8 cellular contexts compared by ENCODE assay signal in genomic region chr5:154273028-154273617, GRCh38.
DNase-seq lines count a peak whose midpoint lies in the region; ATAC-seq and TF ChIP-seq lines count a peak whose summit lies in the region.

No MANE protein-coding gene starts in this region.

- peaks cover 9% of the 10 kb centered on the region for H3K4me1 ChIP-seq in smooth muscle cell (ENCODE audit: low read depth)

- H2AFZ ChIP-seq in smooth muscle cell (ENCODE audit: low read depth), result no peak overlapping the region

- H4K20me1 ChIP-seq in smooth muscle cell (ENCODE audit: low read depth), result no peaks in the 10 kb centered on the region

- ATAC-seq in GM21515 (IDR thresholded peaks at IDR 0.05; ENCODE audit: unreplicated experiment), result peak; percentile 65

- WGBS in smooth muscle cell (ENCODE audit: low lambda C conversion rate), result 46% methylated on average over 3 of the region's 3 CpGs

- no peaks in the 10 kb centered on the region for H3K79me2 ChIP-seq in smooth muscle cell (ENCODE audit: low read depth)

- H3K9me3 ChIP-seq in smooth muscle cell (replicated peaks; ENCODE audit: low read depth), result no peaks in the 10 kb centered on the region

- no peaks in the 10 kb centered on the region for H3K27me3 ChIP-seq in smooth muscle cell (ENCODE audit: low read depth)

- no peak overlapping the region for H3K27ac ChIP-seq in smooth muscle cell (ENCODE audit: low read depth)

- H3F3A ChIP-seq in smooth muscle cell (ENCODE audit: low read depth), result peaks cover 14% of the 10 kb centered on the region

- TF ChIP-seq CTCF in smooth muscle cell (IDR thresholded peaks at IDR 0.05; ENCODE audit: borderline replicate concordance, insufficient read depth, poor library complexity, severe bottlenecking), result no peak

- H3K9ac ChIP-seq in smooth muscle cell (ENCODE audit: low read depth), result no peak overlapping the region

- DNase-seq in GF-D8 (lab: John Stamatoyannopoulos, UW) (peak; percentile 9), NCI-H226 (peak; percentile 44), fibroblast of peridontal ligament (ENCODE audit: extremely low read depth) (peak; percentile 55), smooth muscle cell (lab: John Stamatoyannopoulos, UW; ENCODE audit: unreplicated experiment) (no peak), NCI-H1105 treated with DMSO at 0.1 percent for 48 hours (lab: John Stamatoyannopoulos, UW) (no peak), GM19240 (ENCODE audit: insufficient read length, low spot score) (no peak), NCI-H1048 (lab: John Stamatoyannopoulos, UW) (no peak)

- H3K4me3 ChIP-seq in smooth muscle cell, result no peak overlapping the region

- H3K36me3 ChIP-seq in smooth muscle cell (ENCODE audit: low read depth), result no peaks in the 10 kb centered on the region

- H3K4me2 ChIP-seq in smooth muscle cell, result peak overlapping the region; percentile 49

Comparison
In these comparisons a context has a peak if more than half of its experiments do, and no peak if none do; other contexts are left out.
1. DNase-seq: peak in GF-D8 (single experiment), NCI-H226 (single experiment) and fibroblast of peridontal ligament (single experiment); none in smooth muscle cell (single experiment), NCI-H1105 treated with DMSO at 0.1 percent for 48 hours (single experiment), GM19240 (single experiment) and NCI-H1048 (single experiment).